19 cellular contexts compared by ENCODE assay signal in genomic region chr4:169662226-169662625, GRCh38. TPM values are rescaled to one million over a fixed set of nuclear protein-coding genes. Genes with fewer than 3 reads are reported as not detected.
DNase-seq lines count a peak whose midpoint lies in the region; ATAC-seq and TF ChIP-seq lines count a peak whose summit lies in the region.
"Had no signal": no experiment of that assay in that cellular context is flagged by ENCODE, and none has a peak within 500 bp of the region (broad histone marks: within the 10 kb centered on the region; RNA-seq: fewer than 3 reads in every experiment).

No MANE protein-coding gene starts in this region.

- H2AFZ ChIP-seq in mammary epithelial cell (ENCODE audit: low read depth, low read length): no peak overlapping the region

- peaks cover 47% of the 10 kb centered on the region for H3K79me2 ChIP-seq in mammary epithelial cell (ENCODE audit: insufficient read depth, low read length)

- H3K27ac Mint-ChIP-seq in MCF 10A (ENCODE audit: low read depth, unreplicated experiment): peak overlapping the region; percentile 95
- H3K27ac Mint-ChIP-seq: CD4-positive, alpha-beta T cell had no signal

- H4K20me1 ChIP-seq in mammary epithelial cell (ENCODE audit: insufficient read depth, low read length): no peaks in the 10 kb centered on the region

- H3K4me2 ChIP-seq in mammary epithelial cell (ENCODE audit: insufficient read depth, low read depth, low read length): no peak overlapping the region

- BruUV-seq in MCF 10A (replicated peaks; lab: Mats Ljungman, UMichigan) (no TSS peak), mammary epithelial cell (replicated peaks; lab: Mats Ljungman, UMichigan) (no TSS peak), Panc1 (replicated peaks; lab: Mats Ljungman, UMichigan) (no TSS peak)

- H3K36me3 Mint-ChIP-seq in MCF 10A (ENCODE audit: insufficient read depth, unreplicated experiment): peaks cover 12% of the 10 kb centered on the region

- intact Hi-C loops in MCF 10A (cut with micrococcal nuclease): no loop called here
- intact Hi-C loops in mammary epithelial cell (cut with micrococcal nuclease): loop anchor here (5.0 kb wide), 1 partner anchor 130 kb away; no protein-coding TSS in a partner anchor
- intact Hi-C loops in Panc1 (cut with micrococcal nuclease; ENCODE audit: unreplicated experiment): no loop called here

- DNase-seq in MCF 10A (ENCODE audit: unreplicated experiment) (no peak), mammary epithelial cell (no peak), Panc1 (ENCODE audit: low read depth, low spot score) (no peak), fibroblast of mammary gland (ENCODE audit: low read depth) (peak; percentile 25), retina (no peak), DMS53 (lab: John Stamatoyannopoulos, UW) (no peak)
- DNase-seq in activated CD8-positive, alpha-beta memory T cell treated with anti-CD3 and anti-CD28 coated beads, Interleukin-2, amount 50 U/mL, for 48 hours: no peak
- DNase-seq: activated effector memory CD4-positive, alpha-beta T cell treated with anti-CD3 and anti-CD28 coated beads, Interleukin-2, amount 50 U/mL, for 16 hours; amniotic stem cell; CD4-positive, alpha-beta T cell; left lung; naive thymus-derived CD4-positive, alpha-beta T cell; NCI-H1436 treated with DMSO at 0.1 percent for 48 hours; NCI-H2227 treated with DMSO at 0.1 percent for 48 hours; stimulated activated naive CD4-positive, alpha-beta T cell; upper lobe of right lung had no signal

- no peaks in the 10 kb centered on the region for H3K9me3 Mint-ChIP-seq in MCF 10A (ENCODE audit: unreplicated experiment)
- H3K9me3 Mint-ChIP-seq: CD4-positive, alpha-beta T cell had no signal

- no peaks in the 10 kb centered on the region for H3K9me3 ChIP-seq in mammary epithelial cell (replicated peaks; ENCODE audit: insufficient read depth, low read length)
- peaks cover 4% of the 10 kb centered on the region; the same call in 1 of the 2 replicates for H3K9me3 ChIP-seq in Panc1 (ENCODE audit: control insufficient read depth, insufficient read depth, low read depth, low read length)
- peaks cover 0 to 3% (median 0%) of the 10 kb centered on the region in 3 donors for H3K9me3 ChIP-seq in skeletal muscle tissue (ENCODE audit: control insufficient read depth in 3 of 3, low read length in 3 of 3)
- H3K9me3 ChIP-seq: left lung, upper lobe of right lung had no signal

- H3K27me3 Mint-ChIP-seq in MCF 10A (ENCODE audit: insufficient read depth, unreplicated experiment): no peaks in the 10 kb centered on the region
- H3K27me3 Mint-ChIP-seq: CD4-positive, alpha-beta T cell; naive thymus-derived CD4-positive, alpha-beta T cell had no signal

- WGBS in mammary epithelial cell (ENCODE audit: low coverage, missing lambda C conversion rate): 97% methylated on average over 3 of the region's 3 CpGs

- no peak overlapping the region for H3K4me3 ChIP-seq in mammary epithelial cell (replicated peaks in 1 of 3; ENCODE audit: insufficient read depth in 1 of 3, low read depth in 2 of 3, low read length in 3 of 3)
- H3K4me3 ChIP-seq in Panc1 (ENCODE audit: low read depth in 2 of 2, low read length in 2 of 2): no peak overlapping the region; a peak in 1 of 4 replicates
- H3K4me3 ChIP-seq in fibroblast of mammary gland (ENCODE audit: control insufficient read depth, low read depth, low read length): no peak overlapping the region
- H3K4me3 ChIP-seq in skeletal muscle tissue (ENCODE audit: low read length in 3 of 3): peak overlapping the region in 1 of 3 donors; percentile 2
- H3K4me3 ChIP-seq: HAP-1, left lung, upper lobe of right lung had no signal

- H3K4me1 ChIP-seq in mammary epithelial cell (ENCODE audit: insufficient read depth, low read length) (peaks cover 13% of the 10 kb centered on the region), Panc1 (ENCODE audit: control insufficient read depth, insufficient read depth, low read length) (peaks cover 14% of the 10 kb centered on the region), skeletal muscle tissue (ENCODE audit: control insufficient read depth in 3 of 3, insufficient read depth in 3 of 3, low read length in 3 of 3) (peaks cover 0 to 8% (median 3%) of the 10 kb centered on the region in 3 donors)

- TF ChIP-seq CTCF in MCF 10A (IDR thresholded peaks at IDR 0.05; ENCODE audit: unreplicated experiment) (no peak), mammary epithelial cell (conservative IDR thresholded peaks at IDR 0.05 in 1 of 2, IDR thresholded peaks at IDR 0.05 in 1 of 2; ENCODE audit: extremely low read depth in 1 of 2, insufficient read depth in 1 of 2, low read depth in 1 of 2, low read length in 2 of 2) (no peak), Panc1 (IDR thresholded peaks at IDR 0.05) (no peak), fibroblast of mammary gland (conservative IDR thresholded peaks at IDR 0.05; ENCODE audit: control insufficient read depth, insufficient read depth, low read depth, low read length) (no peak)

- no peaks in the 10 kb centered on the region for H3K36me3 ChIP-seq in mammary epithelial cell (ENCODE audit: insufficient read depth, low read length)
- no peaks in the 10 kb centered on the region for H3K36me3 ChIP-seq in Panc1 (ENCODE audit: control insufficient read depth, insufficient read depth, low read length)
- no peaks in the 10 kb centered on the region for H3K36me3 ChIP-seq in skeletal muscle tissue (ENCODE audit: control insufficient read depth in 3 of 3, insufficient read depth in 3 of 3, low read length in 3 of 3)
- H3K36me3 ChIP-seq: left lung, upper lobe of right lung had no signal

- H3K4me3 Mint-ChIP-seq in MCF 10A (ENCODE audit: unreplicated experiment): peak overlapping the region; percentile 87
- H3K4me3 Mint-ChIP-seq: CD4-positive, alpha-beta T cell; naive thymus-derived CD4-positive, alpha-beta T cell had no signal

- H3K27me3 ChIP-seq in mammary epithelial cell (ENCODE audit: insufficient read depth, low read length): no peaks in the 10 kb centered on the region
- H3K27me3 ChIP-seq in Panc1 (ENCODE audit: control insufficient read depth, insufficient read depth, low read length): no peaks in the 10 kb centered on the region
- no peaks in the 10 kb centered on the region for H3K27me3 ChIP-seq in skeletal muscle tissue (ENCODE audit: control insufficient read depth in 3 of 3, insufficient read depth in 3 of 3, low read length in 3 of 3)
- H3K27me3 ChIP-seq: left lung, upper lobe of right lung had no signal

- H3K4me1 Mint-ChIP-seq in MCF 10A (ENCODE audit: insufficient read depth, unreplicated experiment): peaks cover 18% of the 10 kb centered on the region

- H3K27ac ChIP-seq in mammary epithelial cell (ENCODE audit: insufficient read depth, low read depth, low read length) (no peak overlapping the region), Panc1 (ENCODE audit: low read length) (peak overlapping the region; percentile 29; the same call in 1 of the 2 replicates), skeletal muscle tissue (ENCODE audit: low read depth, low read length) (peak overlapping the region; percentile 37)
- H3K27ac ChIP-seq: left lung, upper lobe of right lung had no signal

- dilution Hi-C loops in mammary epithelial cell (cut with HindIII; ENCODE audit: low sequenced_read_pairs): no loop called here

- ATAC-seq in Panc1: no peak
- ATAC-seq: activated CD4-positive, CD25-positive, alpha-beta regulatory T cell treated with anti-CD3 and anti-CD28 coated beads, Interleukin-2, amount 50 U/mL, for 24 hours; left lung; naive thymus-derived CD4-positive, alpha-beta T cell; upper lobe of right lung had no signal

- CTCF ChIA-PET in MCF 10A (lab: Yijun Ruan, JAX): interaction anchor here (1.4 kb wide), 1 partner anchor 43 kb away, joined by 7 read pairs; no protein-coding TSS in a partner anchor
- CTCF ChIA-PET in mammary epithelial cell (lab: Charles Lee; ENCODE audit: low non-redundant PET): no interaction called here
- CTCF ChIA-PET in Panc1 (lab: Charles Lee): no interaction called here

- POLR2A ChIA-PET in MCF 10A (lab: Yijun Ruan, JAX) (interaction anchor here (0.6 to 10.3 kb wide), 10 partner anchors 8 to 1632 kb away, joined by 3 to 303 read pairs (median 5); partner anchors contain the start of genes CLCN3, HPF1 and NEK1), Panc1 (lab: Charles Lee) (interaction anchor here (0.6 kb wide), 1 partner anchor 42 kb away, joined by 3 read pairs; the partner anchor contains the start of gene CLCN3)

- H3K9ac ChIP-seq in mammary epithelial cell (ENCODE audit: insufficient read depth, low read length): no peak overlapping the region
- peak overlapping the region in 2 of 3 donors; percentile 72 to 81 for H3K9ac ChIP-seq in skeletal muscle tissue (ENCODE audit: low read depth in 1 of 3, low read length in 3 of 3)

- in situ Hi-C loops in mammary epithelial cell (cut with MboI; ENCODE audit: low sequenced_read_pairs in 2 of 2): no loop called here
- in situ Hi-C loops in Panc1 (cut with HindIII; ENCODE audit: low pct_unique_long_range_greater_than_20kb, low sequenced_read_pairs): no loop called here

RNA-seq across cellular contexts. Expression of gene CLCN3, which starts 41.8 kb away (rescaled TPM):
- 56.0 and 67.8 TPM in 2 replicates for total RNA-seq in MCF 10A (2022)
- total RNA-seq in mammary epithelial cell: 10 to 100 TPM; 29.4 to 30.2 TPM
- 13.0 TPM for polyA plus RNA-seq in mammary epithelial cell
- 28.2 TPM for polyA minus RNA-seq in mammary epithelial cell
- total RNA-seq in Panc1 (2021; ENCODE audit: unreplicated experiment): 38.3 TPM
- 21.9 TPM for polyA plus RNA-seq in Panc1 (2012; ENCODE audit: insufficient read length)
- 25.1 TPM for total RNA-seq in skeletal muscle tissue

RNA-seq across cellular contexts. Expression of gene NEK1, which starts 49.8 kb away (rescaled TPM):
- 15.5 and 17.2 TPM in 2 replicates for total RNA-seq in MCF 10A (2022)
- 10 to 100 TPM; 14.7 to 20.7 TPM for total RNA-seq in mammary epithelial cell
- polyA plus RNA-seq in mammary epithelial cell: 4.7 TPM
- polyA minus RNA-seq in mammary epithelial cell: 3.6 TPM
- 9.2 TPM for total RNA-seq in Panc1 (2021; ENCODE audit: unreplicated experiment)
- polyA plus RNA-seq in Panc1 (2012; ENCODE audit: insufficient read length): 2.9 TPM
- 16.7 TPM for total RNA-seq in skeletal muscle tissue
